In genomic region chr1:28163496-28164120, GRCh38 we compare ENCODE assay signal across 15 cellular contexts. TPM values are rescaled to one million over a fixed set of nuclear protein-coding genes. Genes with fewer than 3 reads are reported as not detected.
DNase-seq lines count a peak whose midpoint lies in the region; ATAC-seq and TF ChIP-seq lines count a peak whose summit lies in the region.
"Had no signal": no experiment of that assay in that cellular context is flagged by ENCODE, and none has a peak within 500 bp of the region (broad histone marks: within the 10 kb centered on the region; RNA-seq: fewer than 3 reads in every experiment).

No MANE protein-coding gene starts in this region.

- TF ChIP-seq CTCF in lower lobe of right lung (IDR thresholded peaks at IDR 0.05) (no peak), stomach (IDR thresholded peaks at IDR 0.05) (no peak)

- ATAC-seq in lower lobe of right lung (no peak), GM18870 (IDR thresholded peaks at IDR 0.05; ENCODE audit: unreplicated experiment) (no peak)
- ATAC-seq: activated CD4-positive, CD25-positive, alpha-beta regulatory T cell treated with anti-CD3 and anti-CD28 coated beads, Interleukin-2, amount 50 U/mL, for 24 hours; PC-3 had no signal

- H3K36me3 ChIP-seq in MG63 (no peaks in the 10 kb centered on the region), lower lobe of right lung (no peaks in the 10 kb centered on the region), stomach (no peaks in the 10 kb centered on the region)
- H3K36me3 ChIP-seq: right atrium auricular region had no signal

- TF ChIP-seq EP300 in stomach (IDR thresholded peaks at IDR 0.05) = no peak

- H3K27me3 ChIP-seq in MG63 = no peaks in the 10 kb centered on the region
- no peaks in the 10 kb centered on the region for H3K27me3 ChIP-seq in lower lobe of right lung (ENCODE audit: low read depth)
- no peaks in the 10 kb centered on the region for H3K27me3 ChIP-seq in stomach
- H3K27me3 ChIP-seq: right atrium auricular region had no signal

- 19 to 37% (median 26%) methylated on average over 3 of the region's 3 CpGs for WGBS in stomach, 5 donors

- H3K9me3 ChIP-seq in MG63 (no peaks in the 10 kb centered on the region), lower lobe of right lung (no peaks in the 10 kb centered on the region), stomach (no peaks in the 10 kb centered on the region)
- H3K9me3 ChIP-seq: right atrium auricular region had no signal

- no peak overlapping the region for H3K4me3 ChIP-seq in MG63
- H3K4me3 ChIP-seq in lower lobe of right lung = no peak overlapping the region
- no peak overlapping the region for H3K4me3 ChIP-seq in stomach
- H3K4me3 ChIP-seq: right atrium auricular region had no signal

- peaks cover 53% of the 10 kb centered on the region for H3K4me1 ChIP-seq in lower lobe of right lung
- peaks cover 17 to 51% (median 25%) of the 10 kb centered on the region in 4 donors for H3K4me1 ChIP-seq in stomach

- intact Hi-C loops in lower lobe of right lung (cut with DNase I) (no loop called here), stomach (cut with DNase I; ENCODE audit: low total_unique reads) (no loop called here)

- DNase-seq in MG63 (peak; percentile 62), lower lobe of right lung (no peak), stomach (no peak), foreskin melanocyte (no peak)
- no peak for DNase-seq in effector CD8-positive, alpha-beta T cell (lab: John Stamatoyannopoulos, UW)
- DNase-seq: activated T-cell treated with anti-CD3 and anti-CD28 coated beads, Interleukin-2, amount 50 U/mL, for 1 hour; CD4-positive, CD25-positive, alpha-beta regulatory T cell; HCEC 1CT; NCI-H2107; PC-3; stimulated activated naive CD4-positive, alpha-beta T cell treated with Interleukin-2 at 50 U/mL for 16 hours had no signal

- TF ChIP-seq POLR2A in stomach (IDR thresholded peaks at IDR 0.05) = no peak

- H3K27ac ChIP-seq in cingulate gyrus (ENCODE audit: low read depth, low read length) (peak overlapping the region; percentile 75), lower lobe of right lung (peak overlapping the region; percentile 3), stomach (peak overlapping the region in 3 of 5 donors; percentile 1 to 50 (median 13))
- H3K27ac ChIP-seq: right atrium auricular region had no signal

RNA-seq across cellular contexts. Expression of gene PTAFR, which starts 12.9 kb away (rescaled TPM):
- 0.49 TPM in 1 of 2 replicates, not detected in the other for total RNA-seq in MG63 (2014; rRNA removed; shearing (Covaris generic); ENCODE audit: low replicate concordance)
- total RNA-seq in lower lobe of right lung = 52.8 TPM
- total RNA-seq in stomach = 1 to 10 TPM in 3 of 5 donors, under 1 TPM in 1, not detected in 1; 0.45 to 3.5 (median 2.5) TPM
- 1 to 10 TPM; 1.2 to 1.9 (median 1.7) TPM for polyA plus RNA-seq in stomach

Comparison
In these comparisons a context has a peak if more than half of its experiments do, and no peak if none do; other contexts are left out.
1. H3K27ac ChIP-seq: peak in every context shown above with its lines; median percentile 75 in cingulate gyrus; 13 in stomach; 3 in lower lobe of right lung.
2. RNA of gene PTAFR, which starts 12.9 kb away (total RNA-seq): 52.8 TPM in lower lobe of right lung (single experiment); 0.45 to 3.5 TPM in stomach and 0.49 TPM in MG63; every median in the first group is over 10 times any median in the second.